Comparison of ENCODE assay signal across 10 cellular contexts in the genomic region with DNA sequence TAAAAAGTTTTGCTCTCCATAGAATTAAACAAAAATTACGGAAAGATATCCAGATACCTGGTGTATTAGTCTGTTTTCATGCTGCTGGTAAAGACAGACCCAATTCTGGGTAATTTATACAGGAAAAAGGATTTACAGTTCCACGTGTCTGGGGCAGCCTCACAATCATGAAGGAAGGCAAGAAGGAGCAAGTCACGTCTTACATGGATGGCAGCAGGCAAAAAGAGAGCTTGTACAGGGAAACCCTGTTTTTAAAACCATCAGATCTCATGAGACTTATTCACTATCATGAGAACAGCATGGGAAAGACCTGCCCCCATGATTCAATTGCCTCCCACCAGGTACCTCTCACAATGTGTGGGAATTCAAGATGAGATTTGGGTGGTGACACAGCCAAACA. TPM values are rescaled to one million over a fixed set of nuclear protein-coding genes. Genes with fewer than 3 reads are reported as not detected.
"Had no signal": no experiment of that assay in that cellular context is flagged by ENCODE, and none has a peak within 500 bp of the region (broad histone marks: within the 10 kb centered on the region; RNA-seq: fewer than 3 reads in every experiment).

No MANE protein-coding gene starts in this region.

RNA-seq across cellular contexts. Expression of a gene that starts 24.2 kb away (rescaled TPM):
- total RNA-seq: left cardiac atrium, left ventricle myocardium inferior, left ventricle myocardium superior, liver, lower leg skin, lung microvascular endothelial cell, mesenteric fat pad, mesothelial cell of epicardium, mucosa of gallbladder had no signal
- polyA plus RNA-seq: liver; naive thymus-derived CD4-positive, alpha-beta T cell had no signal

RNA-seq across cellular contexts. Expression of a gene that starts 35.9 kb away (rescaled TPM):
- polyA plus RNA-seq: naive thymus-derived CD4-positive, alpha-beta T cell had no signal
